Comparison of ENCODE assay signal across 12 cellular contexts in genomic region chr6:104956663-104957294, GRCh38. TPM values are rescaled to one million over a fixed set of nuclear protein-coding genes. Genes with fewer than 3 reads are reported as not detected.
DNase-seq lines count a peak whose midpoint lies in the region; ATAC-seq and TF ChIP-seq lines count a peak whose summit lies in the region.
"Had no signal": no experiment of that assay in that cellular context is flagged by ENCODE, and none has a peak within 500 bp of the region (broad histone marks: within the 10 kb centered on the region; RNA-seq: fewer than 3 reads in every experiment).

Gene LIN28B (plus strand): TSS chr6:104957107. CDS start chr6:104957251, 144 bp downstream.

- H3K27ac ChIP-seq in mesodermal cell (ENCODE audit: low read depth, low read length, severe bottlenecking) (peak within 1 kb of the TSS; percentile 83), psoas muscle (no peak within 1 kb of the TSS)
- H3K27ac ChIP-seq: esophagus muscularis mucosa had no signal

- peaks cover 22% of the 10 kb centered on the region for H3K4me1 Mint-ChIP-seq in activated CD4-positive, alpha-beta memory T cell treated with anti-CD3 and anti-CD28 coated beads, Interleukin-2, amount 10 ng/mL, durations not matched to agents 7 days and 5 days

- H3K9me3 ChIP-seq in MG63, result no peaks in the 10 kb centered on the region; the same call in 1 of the 2 replicates
- H3K9me3 ChIP-seq in mesodermal cell (ENCODE audit: control insufficient read depth, low read length), result no peaks in the 10 kb centered on the region
- no peaks in the 10 kb centered on the region for H3K9me3 ChIP-seq in psoas muscle

- DNase-seq in MG63 (no peak), nucleus accumbens (lab: John Stamatoyannopoulos, UW) (no peak), psoas muscle (no peak), RPMI8226 (no peak)
- DNase-seq in activated CD4-positive, alpha-beta memory T cell treated with anti-CD3 and anti-CD28 coated beads, Interleukin-2, amount 10 ng/mL, durations not matched to agents 7 days and 5 days, result no peak
- DNase-seq: anterior cingulate cortex had no signal

- peaks cover 5% of the 10 kb centered on the region for H3K36me3 Mint-ChIP-seq in activated CD4-positive, alpha-beta memory T cell treated with anti-CD3 and anti-CD28 coated beads, Interleukin-2, amount 10 ng/mL, durations not matched to agents 7 days and 5 days (ENCODE audit: low read depth)

- CTCF ChIA-PET in activated CD4-positive, alpha-beta memory T cell treated with anti-CD3 and anti-CD28 coated beads, Interleukin-2, amount 10 ng/mL, durations not matched to agents 7 days and 5 days (lab: Charles Lee), result no interaction called here

- H3K27me3 ChIP-seq in MG63 (peaks cover 36% of the 10 kb centered on the region), psoas muscle (ENCODE audit: insufficient read depth in 3 of 3, low read length in 2 of 3) (peaks cover 10 to 80% (median 18%) of the 10 kb centered on the region in 3 donors)

- WGBS in mesodermal cell (ENCODE audit: insufficient coverage in 2 of 2), 2 experiments, result 0 to 4% methylated on average over 8 to 9 of the region's 17 CpGs
- WGBS in psoas muscle, 3 donors, result 9 to 12% (median 10%) methylated on average over 17 of the region's 17 CpGs

- ATAC-seq in psoas muscle (no peak), GM18868 (IDR thresholded peaks at IDR 0.05; ENCODE audit: unreplicated experiment) (no peak)

- no peak within 1 kb of the TSS for H3K27ac Mint-ChIP-seq in activated CD4-positive, alpha-beta memory T cell treated with anti-CD3 and anti-CD28 coated beads, Interleukin-2, amount 10 ng/mL, durations not matched to agents 7 days and 5 days

- intact Hi-C loops in psoas muscle (cut with DNase I), result no loop called here

- peak within 1 kb of the TSS; percentile 21 for H3K4me3 Mint-ChIP-seq in activated CD4-positive, alpha-beta memory T cell treated with anti-CD3 and anti-CD28 coated beads, Interleukin-2, amount 10 ng/mL, durations not matched to agents 7 days and 5 days

- peak within 1 kb of the TSS; percentile 69; the same call in 1 of the 2 replicates for H3K4me3 ChIP-seq in GM08714 (ENCODE audit: low read length)
- peak within 1 kb of the TSS; percentile 17 for H3K4me3 ChIP-seq in MG63
- H3K4me3 ChIP-seq in mesodermal cell (ENCODE audit: extremely low read depth, insufficient read depth, low read length, poor library complexity, severe bottlenecking), result peak within 1 kb of the TSS; percentile 59
- no peak within 1 kb of the TSS for H3K4me3 ChIP-seq in psoas muscle
- H3K4me3 ChIP-seq: esophagus muscularis mucosa had no signal

- peaks cover 4% of the 10 kb centered on the region for H3K4me1 ChIP-seq in mesodermal cell (ENCODE audit: control insufficient read depth, insufficient read depth, low read length, poor library complexity, severe bottlenecking)
- no peaks in the 10 kb centered on the region for H3K4me1 ChIP-seq in psoas muscle

- H3K9me3 Mint-ChIP-seq in activated CD4-positive, alpha-beta memory T cell treated with anti-CD3 and anti-CD28 coated beads, Interleukin-2, amount 10 ng/mL, durations not matched to agents 7 days and 5 days, result no peaks in the 10 kb centered on the region

- POLR2A ChIA-PET in activated CD4-positive, alpha-beta memory T cell treated with anti-CD3 and anti-CD28 coated beads, Interleukin-2, amount 10 ng/mL, durations not matched to agents 7 days and 5 days (lab: Charles Lee), result interaction anchor here (0.8 kb wide), 1 partner anchor 35 kb away, joined by 3 read pairs; no protein-coding TSS in a partner anchor

- H3K36me3 ChIP-seq in MG63 (no peaks in the 10 kb centered on the region), mesodermal cell (ENCODE audit: control insufficient read depth, insufficient read depth, low read length) (peaks cover 5% of the 10 kb centered on the region), psoas muscle (ENCODE audit: insufficient read depth in 1 of 2, low read depth in 1 of 2) (no peaks in the 10 kb centered on the region)
- H3K36me3 ChIP-seq: esophagus muscularis mucosa had no signal

- no peak for TF ChIP-seq CTCF in psoas muscle (IDR thresholded peaks at IDR 0.05)

- peaks cover 67% of the 10 kb centered on the region for H3K27me3 Mint-ChIP-seq in activated CD4-positive, alpha-beta memory T cell treated with anti-CD3 and anti-CD28 coated beads, Interleukin-2, amount 10 ng/mL, durations not matched to agents 7 days and 5 days

RNA-seq across cellular contexts. Expression of gene LIN28B, which starts in this region (rescaled TPM):
- not detected in 2 replicates for total RNA-seq in MG63 (2014; rRNA removed; shearing (Covaris generic); ENCODE audit: low replicate concordance)
- not detected for total RNA-seq in activated CD4-positive, alpha-beta memory T cell treated with anti-CD3 and anti-CD28 coated beads, Interleukin-2, amount 10 ng/mL, durations not matched to agents 7 days and 5 days
- polyA plus RNA-seq in mesodermal cell (2013, experiment 1 of 2), result 61.5 TPM
- 67.9 TPM for polyA plus RNA-seq in mesodermal cell (2013, experiment 2 of 2)
- not detected for total RNA-seq in psoas muscle
- not detected for polyA plus RNA-seq in psoas muscle
- total RNA-seq: esophagus muscularis mucosa; mononuclear cell; T-helper 2 cell treated with Interferon-gamma antibody and Interleukin-4, amounts not matched to agents 100 ng/mL and 5 ng/mL, for 36 hours had no signal
